Comparison of ENCODE assay signal across 16 cellular contexts in genomic region chr12:88417531-88417930, GRCh38.
DNase-seq lines count a peak whose midpoint lies in the region; ATAC-seq and TF ChIP-seq lines count a peak whose summit lies in the region.
"Had no signal": no experiment of that assay in that cellular context is flagged by ENCODE, and none has a peak within 500 bp of the region (broad histone marks: within the 10 kb centered on the region; RNA-seq: fewer than 3 reads in every experiment).

No MANE protein-coding gene starts in this region.

- no peaks in the 10 kb centered on the region for H3K4me1 ChIP-seq in left lung
- H3K4me1 ChIP-seq: Caco-2, right atrium auricular region, uterus had no signal

- no peaks in the 10 kb centered on the region for H3K9me3 Mint-ChIP-seq in activated naive CD4-positive, alpha-beta T cell treated with anti-CD3 and anti-CD28 coated beads for 36 hours

- no peaks in the 10 kb centered on the region for H3K27me3 ChIP-seq in left lung
- H3K27me3 ChIP-seq: MG63, neutrophil, right atrium auricular region, uterus had no signal

- no peak overlapping the region for H3K4me3 ChIP-seq in left lung
- H3K4me3 ChIP-seq: MG63, right atrium auricular region, uterus had no signal

- TF ChIP-seq CTCF in left lung (IDR thresholded peaks at IDR 0.05) = no peak

- no peaks in the 10 kb centered on the region for H3K27me3 Mint-ChIP-seq in activated naive CD4-positive, alpha-beta T cell treated with anti-CD3 and anti-CD28 coated beads for 36 hours (ENCODE audit: low read depth)

- no peak overlapping the region for H3K27ac Mint-ChIP-seq in activated naive CD4-positive, alpha-beta T cell treated with anti-CD3 and anti-CD28 coated beads for 36 hours

- CTCF ChIA-PET in activated naive CD4-positive, alpha-beta T cell treated with anti-CD3 and anti-CD28 coated beads for 36 hours (lab: Charles Lee) = no interaction called here

- H3K36me3 ChIP-seq in left lung = no peaks in the 10 kb centered on the region
- H3K36me3 ChIP-seq: MG63, neutrophil, right atrium auricular region, uterus had no signal

- no peaks in the 10 kb centered on the region for H3K9me3 ChIP-seq in left lung
- H3K9me3 ChIP-seq: Caco-2, MG63, neutrophil, right atrium auricular region, uterus had no signal

- H3K36me3 Mint-ChIP-seq in activated naive CD4-positive, alpha-beta T cell treated with anti-CD3 and anti-CD28 coated beads for 36 hours (ENCODE audit: low read depth) = no peaks in the 10 kb centered on the region

- DNase-seq in COLO668 (lab: John Stamatoyannopoulos, UW; ENCODE audit: unreplicated experiment) (peak; percentile 28), NCI-H2029 treated with DMSO at 0.1 percent for 48 hours (lab: John Stamatoyannopoulos, UW) (peak; percentile 95), SHP77 treated with DMSO at 0.1 percent for 48 hours (lab: John Stamatoyannopoulos, UW) (peak; percentile 58), left lung (no peak), amniotic stem cell (lab: John Stamatoyannopoulos, UW) (no peak), dedifferentiated amniotic fluid mesenchymal stem cell (ENCODE audit: extremely low spot score) (no peak), islet precursor cell (no peak)
- no peak for DNase-seq in activated naive CD4-positive, alpha-beta T cell treated with anti-CD3 and anti-CD28 coated beads for 36 hours
- DNase-seq: Caco-2; hypothalamus; MG63; stimulated activated CD4-positive, alpha-beta T cell treated with anti-CD3 and anti-CD28 coated beads, Interleukin-2, amount 100 ng/mL, for 24 hours; T1000; uterus had no signal

- ATAC-seq in left lung = peak; percentile 50

- H3K4me1 Mint-ChIP-seq in activated naive CD4-positive, alpha-beta T cell treated with anti-CD3 and anti-CD28 coated beads for 36 hours (ENCODE audit: low read depth) = no peaks in the 10 kb centered on the region

- H3K27ac ChIP-seq in left lung = peak overlapping the region in 1 of 2 donors; percentile 28
- H3K27ac ChIP-seq: neutrophil, right atrium auricular region, uterus had no signal

- intact Hi-C loops in left lung (cut with DNase I) = no loop called here
- intact Hi-C loops in activated naive CD4-positive, alpha-beta T cell treated with anti-CD3 and anti-CD28 coated beads for 36 hours (cut with micrococcal nuclease) = no loop called here

- no peak overlapping the region for H3K4me3 Mint-ChIP-seq in activated naive CD4-positive, alpha-beta T cell treated with anti-CD3 and anti-CD28 coated beads for 36 hours

Comparison
In these comparisons a context has a peak if more than half of its experiments do, and no peak if none do; other contexts are left out.
1. DNase-seq: peak in COLO668 (single experiment), NCI-H2029 treated with DMSO at 0.1 percent for 48 hours (single experiment) and SHP77 treated with DMSO at 0.1 percent for 48 hours (single experiment); none in left lung (0 of 2), activated naive CD4-positive, alpha-beta T cell treated with anti-CD3 and anti-CD28 coated beads for 36 hours (single experiment), amniotic stem cell (single experiment), dedifferentiated amniotic fluid mesenchymal stem cell (single experiment) and islet precursor cell (single experiment).